In genomic region chr20:38812182-38812581, GRCh38 we compare ENCODE assay signal across 16 cellular contexts. TPM values are rescaled to one million over a fixed set of nuclear protein-coding genes. Genes with fewer than 3 reads are reported as not detected.
DNase-seq lines count a peak whose midpoint lies in the region; ATAC-seq lines count a peak whose summit lies in the region.
"Had no signal": no experiment of that assay in that cellular context is flagged by ENCODE, and none has a peak within 500 bp of the region (broad histone marks: within the 10 kb centered on the region; RNA-seq: fewer than 3 reads in every experiment).

No MANE protein-coding gene starts in this region.

- in situ Hi-C loops in KBM-7 (cut with MboI; ENCODE audit: low pct_unique_long_range_greater_than_20kb, low sequenced_read_pairs) = no loop called here

- no peak for ATAC-seq in central memory CD8-positive, alpha-beta T cell (replicated peaks; ENCODE audit: extremely low read depth, poor library complexity, severe bottlenecking)
- ATAC-seq in naive B cell (ENCODE audit: low read depth in 2 of 2) = peak in 1 of 2 donors; percentile 10
- no peak for ATAC-seq in GM21515 (IDR thresholded peaks at IDR 0.05; ENCODE audit: unreplicated experiment)
- ATAC-seq: CD8-positive, alpha-beta T cell; PC-3 had no signal

- DNase-seq in T-helper 2 cell treated with Interferon-gamma antibody and Interleukin-4, amounts not matched to agents 5 μg/mL and 100 μg/mL, for 36 hours (ENCODE audit: low spot score) = no peak
- DNase-seq in T-helper 2 cell (no peak), KBM-7 (peak; percentile 24), naive B cell (no peak), COR-L47 (lab: John Stamatoyannopoulos, UW) (no peak)
- no peak for DNase-seq in central memory CD8-positive, alpha-beta T cell (ENCODE audit: low spot score in 2 of 2)
- no peak for DNase-seq in activated CD4-positive, CD25-positive, alpha-beta regulatory T cell (lab: John Stamatoyannopoulos, UW)
- DNase-seq: activated CD8-positive, alpha-beta memory T cell treated with anti-CD3 and anti-CD28 coated beads, Interleukin-2, amount 50 U/mL, for 48 hours; CD8-positive, alpha-beta T cell; erythroblast; KG1; NCI-H1417 treated with DMSO at 0.1 percent for 48 hours; PC-3; posterior cingulate gyrus had no signal

- H3K27me3 Mint-ChIP-seq in T-helper 2 cell treated with Interferon-gamma antibody and Interleukin-4, amounts not matched to agents 5 μg/mL and 100 μg/mL, for 36 hours (ENCODE audit: low read depth) = no peaks in the 10 kb centered on the region
- H3K27me3 Mint-ChIP-seq in central memory CD8-positive, alpha-beta T cell = no peaks in the 10 kb centered on the region
- no peaks in the 10 kb centered on the region for H3K27me3 Mint-ChIP-seq in naive B cell

- H3K9me3 Mint-ChIP-seq in T-helper 2 cell treated with Interferon-gamma antibody and Interleukin-4, amounts not matched to agents 5 μg/mL and 100 μg/mL, for 36 hours = no peaks in the 10 kb centered on the region
- no peaks in the 10 kb centered on the region for H3K9me3 Mint-ChIP-seq in central memory CD8-positive, alpha-beta T cell
- H3K9me3 Mint-ChIP-seq in naive B cell = peaks cover 0 to 4% (median 0%) of the 10 kb centered on the region in 7 donors
- H3K9me3 Mint-ChIP-seq: CD8-positive, alpha-beta T cell had no signal

- peak overlapping the region; percentile 32 for H3K27ac Mint-ChIP-seq in T-helper 2 cell treated with Interferon-gamma antibody and Interleukin-4, amounts not matched to agents 5 μg/mL and 100 μg/mL, for 36 hours
- peak overlapping the region; percentile 52 for H3K27ac Mint-ChIP-seq in central memory CD8-positive, alpha-beta T cell (ENCODE audit: low read depth)
- peak overlapping the region; percentile 69 to 94 (median 86) for H3K27ac Mint-ChIP-seq in naive B cell

- peaks cover 63% of the 10 kb centered on the region for H3K4me1 Mint-ChIP-seq in T-helper 2 cell treated with Interferon-gamma antibody and Interleukin-4, amounts not matched to agents 5 μg/mL and 100 μg/mL, for 36 hours (ENCODE audit: low read depth)
- peaks cover 94% of the 10 kb centered on the region for H3K4me1 Mint-ChIP-seq in central memory CD8-positive, alpha-beta T cell
- H3K4me1 Mint-ChIP-seq in naive B cell = peaks cover 74 to 98% (median 97%) of the 10 kb centered on the region in 3 donors

- no peak overlapping the region for H3K4me3 Mint-ChIP-seq in T-helper 2 cell treated with Interferon-gamma antibody and Interleukin-4, amounts not matched to agents 5 μg/mL and 100 μg/mL, for 36 hours
- no peak overlapping the region for H3K4me3 Mint-ChIP-seq in central memory CD8-positive, alpha-beta T cell
- H3K4me3 Mint-ChIP-seq in naive B cell = peak overlapping the region in 6 of 8 donors; percentile 42 to 70 (median 54)
- H3K4me3 Mint-ChIP-seq: CD8-positive, alpha-beta T cell had no signal

- H3K36me3 Mint-ChIP-seq in T-helper 2 cell treated with Interferon-gamma antibody and Interleukin-4, amounts not matched to agents 5 μg/mL and 100 μg/mL, for 36 hours (ENCODE audit: low read depth) = peaks cover 65% of the 10 kb centered on the region
- H3K36me3 Mint-ChIP-seq in central memory CD8-positive, alpha-beta T cell (ENCODE audit: insufficient read depth) = peaks cover 58% of the 10 kb centered on the region
- peaks cover 17 to 20% of the 10 kb centered on the region in 2 donors for H3K36me3 Mint-ChIP-seq in naive B cell

RNA-seq across cellular contexts. Expression of gene PPP1R16B, which starts 6.7 kb away (rescaled TPM):
- 10 to 100 TPM; 22.1 to 54.6 (median 38.4) TPM for polyA plus RNA-seq in naive B cell (ENCODE audit: low read depth in 6 of 6)
- polyA plus RNA-seq: keratinocyte had no signal

Comparison
In these comparisons a context has a peak if more than half of its experiments do, and no peak if none do; other contexts are left out.
1. H3K27ac Mint-ChIP-seq: peak in every context shown above with its lines; median percentile 86 in naive B cell; 52 in central memory CD8-positive, alpha-beta T cell; 32 in T-helper 2 cell treated with Interferon-gamma antibody and Interleukin-4, amounts not matched to agents 5 μg/mL and 100 μg/mL, for 36 hours.
2. H3K4me3 Mint-ChIP-seq: peak in naive B cell (6 of 8); none in T-helper 2 cell treated with Interferon-gamma antibody and Interleukin-4, amounts not matched to agents 5 μg/mL and 100 μg/mL, for 36 hours (single experiment) and central memory CD8-positive, alpha-beta T cell (single experiment).